ENCODE assay signal across 19 cellular contexts in the genomic region with DNA sequence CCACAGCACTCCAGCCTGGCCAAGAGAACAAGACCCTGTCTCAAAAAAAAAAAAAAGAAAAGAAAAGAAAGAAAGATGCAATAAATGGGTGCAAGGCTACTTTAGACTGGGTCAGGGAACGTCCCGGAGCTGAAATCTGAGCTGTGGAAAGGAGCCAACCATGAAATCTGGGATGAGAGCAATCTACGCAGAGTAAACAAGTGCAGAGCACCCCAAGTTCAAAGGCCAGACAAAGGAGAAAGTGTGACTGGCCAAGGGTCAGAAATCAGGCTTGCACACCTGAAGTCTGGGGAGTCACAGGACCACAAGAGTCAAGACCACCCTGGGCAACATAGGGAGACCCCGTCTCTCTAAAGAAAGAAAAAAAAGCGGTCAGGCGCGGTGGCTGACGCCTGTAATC. TPM values are rescaled to one million over a fixed set of nuclear protein-coding genes. Genes with fewer than 3 reads are reported as not detected.
A peak's percentile ranks its signal among the peaks of the same experiment; 100 is the strongest.
DNase-seq lines count a peak whose midpoint lies in the region; ATAC-seq, FAIRE-seq and TF ChIP-seq lines count a peak whose summit lies in the region.
"Had no signal": no experiment of that assay in that cellular context is flagged by ENCODE, and none has a peak within 500 bp of the region (broad histone marks: within the 10 kb centered on the region; RNA-seq: fewer than 3 reads in every experiment).

No MANE protein-coding gene starts in this region.

- H2BK120ac ChIP-seq in mesenchymal stem cell (ENCODE audit: low read depth, low read length), result no peak overlapping the region

- DNase-seq in activated CD4-positive, alpha-beta T cell treated with anti-CD3 and anti-CD28 coated beads, Interleukin-2, amount 10 ng/mL, durations not matched to agents 24 days and 14 days, result no peak
- no peak for DNase-seq in activated CD4-positive, alpha-beta T cell treated with anti-CD3 and anti-CD28 coated beads for 36 hours
- no peak for DNase-seq in central memory CD8-positive, alpha-beta T cell (ENCODE audit: low spot score in 2 of 2)
- no peak for DNase-seq in mesenchymal stem cell
- peak; percentile 69 for DNase-seq in small intestine
- DNase-seq in Calu3, result no peak
- no peak for DNase-seq in activated CD8-positive, alpha-beta memory T cell treated with anti-CD3 and anti-CD28 coated beads, Interleukin-2, amount 10 ng/mL, durations not matched to agents 7 days and 5 days
- DNase-seq in A172 (ENCODE audit: low spot score), result no peak
- DNase-seq: BE2C; CD4-positive, alpha-beta memory T cell; DMS79; NCI-H1436 treated with DMSO at 0.1 percent for 48 hours; NCI-H2029; NCI-H2171; NCI-H446 treated with DMSO at 0.1 percent for 48 hours had no signal

- no TSS peak for BruUV-seq in Calu3 (replicated peaks; lab: Mats Ljungman, UMichigan)

- H4K91ac ChIP-seq in mesenchymal stem cell (ENCODE audit: low read length), result no peak overlapping the region

- TF ChIP-seq CTCF in Calu3 (IDR thresholded peaks at IDR 0.05; ENCODE audit: unreplicated experiment), result no peak

- no peak overlapping the region for H4K8ac ChIP-seq in mesenchymal stem cell (ENCODE audit: low read length)

- H3K27ac ChIP-seq in mesenchymal stem cell (ENCODE audit: low read length, poor library complexity, severe bottlenecking), result no peak overlapping the region
- H3K27ac ChIP-seq in small intestine (ENCODE audit: low read depth in 1 of 2, low read length in 1 of 2), result no peak overlapping the region
- H3K27ac ChIP-seq: SJSA1 had no signal

- WGBS in mesenchymal stem cell, result 93% methylated on average over 8 of the region's 8 CpGs
- WGBS in small intestine, 3 donors, result 54 to 78% (median 61%) methylated on average over 8 of the region's 8 CpGs

- no peak overlapping the region for H2BK12ac ChIP-seq in mesenchymal stem cell (ENCODE audit: low read length in 2 of 2)

- no peak overlapping the region for H3K4me2 ChIP-seq in mesenchymal stem cell (ENCODE audit: low read length, poor library complexity, severe bottlenecking)

- no peak overlapping the region for H3K9ac ChIP-seq in mesenchymal stem cell (ENCODE audit: low read length)

- peaks cover 22% of the 10 kb centered on the region for H3K79me1 ChIP-seq in mesenchymal stem cell (replicated peaks; ENCODE audit: low read length, poor library complexity, severe bottlenecking)

- peak overlapping the region; percentile 42 for H2AK5ac ChIP-seq in mesenchymal stem cell (ENCODE audit: low read length, severe bottlenecking)

- H3K4ac ChIP-seq in mesenchymal stem cell (ENCODE audit: low read depth in 1 of 2, low read length in 2 of 2), result no peak overlapping the region

- H3K27me3 Mint-ChIP-seq in activated CD4-positive, alpha-beta T cell treated with anti-CD3 and anti-CD28 coated beads, Interleukin-2, amount 10 ng/mL, durations not matched to agents 24 days and 14 days, result no peaks in the 10 kb centered on the region
- H3K27me3 Mint-ChIP-seq in activated CD4-positive, alpha-beta T cell treated with anti-CD3 and anti-CD28 coated beads for 36 hours, result no peaks in the 10 kb centered on the region
- H3K27me3 Mint-ChIP-seq in central memory CD8-positive, alpha-beta T cell, result no peaks in the 10 kb centered on the region
- H3K27me3 Mint-ChIP-seq in Calu3 (ENCODE audit: unreplicated experiment), result no peaks in the 10 kb centered on the region
- no peaks in the 10 kb centered on the region for H3K27me3 Mint-ChIP-seq in activated CD8-positive, alpha-beta memory T cell treated with anti-CD3 and anti-CD28 coated beads, Interleukin-2, amount 10 ng/mL, durations not matched to agents 7 days and 5 days
- H3K27me3 Mint-ChIP-seq: CD4-positive, alpha-beta memory T cell had no signal

- intact Hi-C loops in activated CD4-positive, alpha-beta T cell treated with anti-CD3 and anti-CD28 coated beads, Interleukin-2, amount 10 ng/mL, durations not matched to agents 24 days and 14 days (cut with micrococcal nuclease), result loop anchor here (5.0 kb wide), 2 partner anchors 43 to 103 kb away; partner anchors contain the start of genes FLII and SMCR8
- intact Hi-C loops in activated CD4-positive, alpha-beta T cell treated with anti-CD3 and anti-CD28 coated beads for 36 hours (cut with DNase I, micrococcal nuclease), result loop anchor here in 1 of 2 experiments (5.0 kb wide), 1 partner anchor 38 kb away; no protein-coding TSS in a partner anchor
- intact Hi-C loops in Calu3 (cut with micrococcal nuclease; ENCODE audit: unreplicated experiment), result no loop called here

- CTCF ChIA-PET in activated CD4-positive, alpha-beta T cell treated with anti-CD3 and anti-CD28 coated beads for 36 hours (lab: Charles Lee), result no interaction called here
- CTCF ChIA-PET in Calu3 (lab: Charles Lee), result no interaction called here
- CTCF ChIA-PET in activated CD8-positive, alpha-beta memory T cell treated with anti-CD3 and anti-CD28 coated beads, Interleukin-2, amount 10 ng/mL, durations not matched to agents 7 days and 5 days (lab: Charles Lee), result interaction anchor here (1.5 kb wide), 1 partner anchor 12 kb away, joined by 4 read pairs; no protein-coding TSS in a partner anchor

- H3K4me1 Mint-ChIP-seq in activated CD4-positive, alpha-beta T cell treated with anti-CD3 and anti-CD28 coated beads, Interleukin-2, amount 10 ng/mL, durations not matched to agents 24 days and 14 days, result peaks cover 15% of the 10 kb centered on the region
- peaks cover 12% of the 10 kb centered on the region for H3K4me1 Mint-ChIP-seq in activated CD4-positive, alpha-beta T cell treated with anti-CD3 and anti-CD28 coated beads for 36 hours
- H3K4me1 Mint-ChIP-seq in central memory CD8-positive, alpha-beta T cell, result peaks cover 18% of the 10 kb centered on the region
- peaks cover 8% of the 10 kb centered on the region for H3K4me1 Mint-ChIP-seq in Calu3 (ENCODE audit: low read depth, unreplicated experiment)
- peaks cover 23% of the 10 kb centered on the region for H3K4me1 Mint-ChIP-seq in activated CD8-positive, alpha-beta memory T cell treated with anti-CD3 and anti-CD28 coated beads, Interleukin-2, amount 10 ng/mL, durations not matched to agents 7 days and 5 days

- no peak overlapping the region for H2BK15ac ChIP-seq in mesenchymal stem cell (ENCODE audit: low read depth, poor library complexity, severe bottlenecking)

- H3K14ac ChIP-seq in mesenchymal stem cell (ENCODE audit: low read length in 2 of 2), result no peak overlapping the region

- H3K23ac ChIP-seq in mesenchymal stem cell (ENCODE audit: low read length in 2 of 2), result no peak overlapping the region

- H3K27me3 ChIP-seq in mesenchymal stem cell (ENCODE audit: control insufficient read depth in 1 of 2, insufficient read depth in 1 of 2, low read length in 2 of 2) (no peaks in the 10 kb centered on the region), small intestine (ENCODE audit: control insufficient read depth in 2 of 2, insufficient read depth in 2 of 2, low read length in 2 of 2) (no peaks in the 10 kb centered on the region)
- H3K27me3 ChIP-seq: BE2C, SJSA1 had no signal

- no peaks in the 10 kb centered on the region for H3K9me3 Mint-ChIP-seq in activated CD4-positive, alpha-beta T cell treated with anti-CD3 and anti-CD28 coated beads, Interleukin-2, amount 10 ng/mL, durations not matched to agents 24 days and 14 days
- H3K9me3 Mint-ChIP-seq in activated CD4-positive, alpha-beta T cell treated with anti-CD3 and anti-CD28 coated beads for 36 hours (ENCODE audit: low read depth), result no peaks in the 10 kb centered on the region
- no peaks in the 10 kb centered on the region for H3K9me3 Mint-ChIP-seq in central memory CD8-positive, alpha-beta T cell
- no peaks in the 10 kb centered on the region for H3K9me3 Mint-ChIP-seq in Calu3 (ENCODE audit: low read depth, unreplicated experiment)
- H3K9me3 Mint-ChIP-seq in activated CD8-positive, alpha-beta memory T cell treated with anti-CD3 and anti-CD28 coated beads, Interleukin-2, amount 10 ng/mL, durations not matched to agents 7 days and 5 days (ENCODE audit: low read depth), result no peaks in the 10 kb centered on the region
- H3K9me3 Mint-ChIP-seq: CD4-positive, alpha-beta memory T cell had no signal

- FAIRE-seq in small intestine (lab: Jason Lieb, UNC), result no peak
- FAIRE-seq: A204.1, H1 had no signal

- no peak overlapping the region for H3K4me3 ChIP-seq in mesenchymal stem cell (ENCODE audit: insufficient read depth in 1 of 2, low read depth in 1 of 2, low read length in 2 of 2)
- no peak overlapping the region for H3K4me3 ChIP-seq in small intestine (ENCODE audit: low read depth in 1 of 2, low read length in 2 of 2)
- H3K4me3 ChIP-seq: SJSA1 had no signal

- H3K9me3 ChIP-seq in mesenchymal stem cell (ENCODE audit: control insufficient read depth, low read length), result no peaks in the 10 kb centered on the region
- H3K9me3 ChIP-seq in small intestine (ENCODE audit: control insufficient read depth, low read depth), result no peaks in the 10 kb centered on the region
- H3K9me3 ChIP-seq: BE2C, SJSA1 had no signal

- H2AFZ ChIP-seq in mesenchymal stem cell (ENCODE audit: low read depth, low read length), result no peak overlapping the region

- ATAC-seq in activated CD4-positive, alpha-beta T cell treated with anti-CD3 and anti-CD28 coated beads for 36 hours, result no peak
- no peak for ATAC-seq in central memory CD8-positive, alpha-beta T cell (replicated peaks; ENCODE audit: extremely low read depth, poor library complexity, severe bottlenecking)
- no peak for ATAC-seq in activated CD8-positive, alpha-beta memory T cell treated with anti-CD3 and anti-CD28 coated beads, Interleukin-2, amount 10 ng/mL, durations not matched to agents 7 days and 5 days
- ATAC-seq: Panc1 had no signal

- H3K27ac Mint-ChIP-seq in activated CD4-positive, alpha-beta T cell treated with anti-CD3 and anti-CD28 coated beads, Interleukin-2, amount 10 ng/mL, durations not matched to agents 24 days and 14 days, result peak overlapping the region; percentile 45
- no peak overlapping the region for H3K27ac Mint-ChIP-seq in activated CD4-positive, alpha-beta T cell treated with anti-CD3 and anti-CD28 coated beads for 36 hours
- H3K27ac Mint-ChIP-seq in central memory CD8-positive, alpha-beta T cell (ENCODE audit: low read depth), result peak overlapping the region; percentile 68
- H3K27ac Mint-ChIP-seq in Calu3 (ENCODE audit: unreplicated experiment), result no peak overlapping the region
- no peak overlapping the region for H3K27ac Mint-ChIP-seq in activated CD8-positive, alpha-beta memory T cell treated with anti-CD3 and anti-CD28 coated beads, Interleukin-2, amount 10 ng/mL, durations not matched to agents 7 days and 5 days

- H3K36me3 Mint-ChIP-seq in activated CD4-positive, alpha-beta T cell treated with anti-CD3 and anti-CD28 coated beads, Interleukin-2, amount 10 ng/mL, durations not matched to agents 24 days and 14 days (ENCODE audit: low read depth), result peaks cover 16% of the 10 kb centered on the region
- peaks cover 22% of the 10 kb centered on the region for H3K36me3 Mint-ChIP-seq in activated CD4-positive, alpha-beta T cell treated with anti-CD3 and anti-CD28 coated beads for 36 hours (ENCODE audit: low read depth)
- H3K36me3 Mint-ChIP-seq in central memory CD8-positive, alpha-beta T cell (ENCODE audit: insufficient read depth), result peaks cover 21% of the 10 kb centered on the region
- peaks cover 36% of the 10 kb centered on the region for H3K36me3 Mint-ChIP-seq in Calu3 (ENCODE audit: insufficient read depth, unreplicated experiment)
- peaks cover 15% of the 10 kb centered on the region for H3K36me3 Mint-ChIP-seq in activated CD8-positive, alpha-beta memory T cell treated with anti-CD3 and anti-CD28 coated beads, Interleukin-2, amount 10 ng/mL, durations not matched to agents 7 days and 5 days

- H3K4me1 ChIP-seq in mesenchymal stem cell (ENCODE audit: control insufficient read depth, insufficient read depth, low read depth, low read length), result peaks cover 29% of the 10 kb centered on the region
- peaks cover 4 to 5% of the 10 kb centered on the region in 2 donors for H3K4me1 ChIP-seq in small intestine (ENCODE audit: control insufficient read depth in 2 of 2, insufficient read depth in 1 of 2, low read depth in 1 of 2, low read length in 1 of 2)
- H3K4me1 ChIP-seq: BE2C had no signal

- peak overlapping the region; percentile 3 for H3K4me3 Mint-ChIP-seq in activated CD4-positive, alpha-beta T cell treated with anti-CD3 and anti-CD28 coated beads, Interleukin-2, amount 10 ng/mL, durations not matched to agents 24 days and 14 days
- H3K4me3 Mint-ChIP-seq in activated CD4-positive, alpha-beta T cell treated with anti-CD3 and anti-CD28 coated beads for 36 hours, result no peak overlapping the region
- no peak overlapping the region for H3K4me3 Mint-ChIP-seq in central memory CD8-positive, alpha-beta T cell
- no peak overlapping the region for H3K4me3 Mint-ChIP-seq in Calu3 (ENCODE audit: low read depth, unreplicated experiment)
- no peak overlapping the region for H3K4me3 Mint-ChIP-seq in activated CD8-positive, alpha-beta memory T cell treated with anti-CD3 and anti-CD28 coated beads, Interleukin-2, amount 10 ng/mL, durations not matched to agents 7 days and 5 days

- no peak overlapping the region for H2BK5ac ChIP-seq in mesenchymal stem cell (ENCODE audit: low read depth, low read length, poor library complexity, severe bottlenecking)

- POLR2A ChIA-PET in activated CD4-positive, alpha-beta T cell treated with anti-CD3 and anti-CD28 coated beads for 36 hours (lab: Charles Lee), result interaction anchor here (0.6 kb wide), 1 partner anchor 40 kb away, joined by 5 read pairs; no protein-coding TSS in a partner anchor

- peaks cover 0 to 6% of the 10 kb centered on the region in 2 experiments for H3K36me3 ChIP-seq in mesenchymal stem cell (ENCODE audit: control insufficient read depth in 1 of 2, insufficient read depth in 2 of 2, low read depth in 1 of 2, low read length in 2 of 2)
- H3K36me3 ChIP-seq in small intestine (ENCODE audit: control insufficient read depth in 2 of 2, insufficient read depth in 2 of 2, low read length in 2 of 2), result no peaks in the 10 kb centered on the region
- H3K36me3 ChIP-seq: BE2C, SJSA1 had no signal

- no peak overlapping the region for H3K18ac ChIP-seq in mesenchymal stem cell (ENCODE audit: low read depth in 1 of 2, low read length in 2 of 2)

RNA-seq across cellular contexts. Expression of gene SHMT1, which starts 2.8 kb away (rescaled TPM):
- 58.3 and 62.1 TPM in 2 replicates for total RNA-seq in activated CD4-positive, alpha-beta T cell treated with anti-CD3 and anti-CD28 coated beads, Interleukin-2, amount 10 ng/mL, durations not matched to agents 24 days and 14 days
- 10 to 100 TPM; 58.7 to 61.0 TPM for total RNA-seq in activated CD4-positive, alpha-beta T cell treated with anti-CD3 and anti-CD28 coated beads for 36 hours
- polyA plus RNA-seq in mesenchymal stem cell (2013, experiment 1 of 2), result 5.4 TPM
- 5.5 TPM for polyA plus RNA-seq in mesenchymal stem cell (2013, experiment 2 of 2)
- polyA plus RNA-seq in small intestine, result 100 to 1,000 TPM in 1 of 3 donors, 10 to 100 TPM in 2; 62.1 to 202 (median 88.6) TPM
- 52.3 and 55.7 TPM in 2 replicates for total RNA-seq in Calu3 (2022)
- 10 to 100 TPM; 60.3 to 66.5 TPM for total RNA-seq in activated CD8-positive, alpha-beta memory T cell treated with anti-CD3 and anti-CD28 coated beads, Interleukin-2, amount 10 ng/mL, durations not matched to agents 7 days and 5 days
- 34.1 and 39.3 TPM in 2 replicates for total RNA-seq in A172 (2014; rRNA removed; shearing (Covaris generic))

RNA-seq across cellular contexts. Expression of gene EVPLL, which starts 17.1 kb away (rescaled TPM):
- total RNA-seq in activated CD4-positive, alpha-beta T cell treated with anti-CD3 and anti-CD28 coated beads, Interleukin-2, amount 10 ng/mL, durations not matched to agents 24 days and 14 days, result not detected in 2 replicates
- under 1 TPM in 1 of 2 experiments, not detected in 1; 0.37 TPM for total RNA-seq in activated CD4-positive, alpha-beta T cell treated with anti-CD3 and anti-CD28 coated beads for 36 hours
- polyA plus RNA-seq in mesenchymal stem cell (2013, experiment 1 of 2), result not detected
- polyA plus RNA-seq in mesenchymal stem cell (2013, experiment 2 of 2), result not detected
- under 1 TPM in 2 of 3 donors, not detected in 1; 0.54 to 0.67 TPM for polyA plus RNA-seq in small intestine
- 1.4 and 2.4 TPM in 2 replicates for total RNA-seq in Calu3 (2022)
- total RNA-seq in activated CD8-positive, alpha-beta memory T cell treated with anti-CD3 and anti-CD28 coated beads, Interleukin-2, amount 10 ng/mL, durations not matched to agents 7 days and 5 days, result not detected
- total RNA-seq in A172 (2014; rRNA removed; shearing (Covaris generic)), result not detected in 2 replicates
- total RNA-seq: CD4-positive, alpha-beta memory T cell; H1; SJSA1 had no signal
- polyA plus RNA-seq: CD4-positive, alpha-beta memory T cell had no signal

RNA-seq across cellular contexts. Expression of gene SMCR8, which starts 45.4 kb away (rescaled TPM):
- 17.3 and 17.7 TPM in 2 replicates for total RNA-seq in activated CD4-positive, alpha-beta T cell treated with anti-CD3 and anti-CD28 coated beads, Interleukin-2, amount 10 ng/mL, durations not matched to agents 24 days and 14 days
- total RNA-seq in activated CD4-positive, alpha-beta T cell treated with anti-CD3 and anti-CD28 coated beads for 36 hours, result 10 to 100 TPM; 13.2 to 14.5 TPM
- 10.0 TPM for polyA plus RNA-seq in mesenchymal stem cell (2013, experiment 1 of 2)
- 9.7 TPM for polyA plus RNA-seq in mesenchymal stem cell (2013, experiment 2 of 2)
- 1 to 10 TPM; 3.4 to 9.1 (median 4.1) TPM for polyA plus RNA-seq in small intestine
- 20.4 and 24.5 TPM in 2 replicates for total RNA-seq in Calu3 (2022)
- 10 to 100 TPM; 27.5 to 31.3 TPM for total RNA-seq in activated CD8-positive, alpha-beta memory T cell treated with anti-CD3 and anti-CD28 coated beads, Interleukin-2, amount 10 ng/mL, durations not matched to agents 7 days and 5 days
- 10.4 and 11.9 TPM in 2 replicates for total RNA-seq in A172 (2014; rRNA removed; shearing (Covaris generic))

RNA-seq across cellular contexts. Expression of gene TOP3A, which starts 45.7 kb away (rescaled TPM):
- 75.4 and 88.2 TPM in 2 replicates for total RNA-seq in activated CD4-positive, alpha-beta T cell treated with anti-CD3 and anti-CD28 coated beads, Interleukin-2, amount 10 ng/mL, durations not matched to agents 24 days and 14 days
- total RNA-seq in activated CD4-positive, alpha-beta T cell treated with anti-CD3 and anti-CD28 coated beads for 36 hours, result 10 to 100 TPM; 44.1 to 57.9 TPM
- 12.8 TPM for polyA plus RNA-seq in mesenchymal stem cell (2013, experiment 1 of 2)
- 12.5 TPM for polyA plus RNA-seq in mesenchymal stem cell (2013, experiment 2 of 2)
- 10 to 100 TPM in 2 of 3 donors, 1 to 10 TPM in 1; 8.1 to 17.0 (median 14.1) TPM for polyA plus RNA-seq in small intestine
- total RNA-seq in Calu3 (2022), result 39.7 and 40.2 TPM in 2 replicates
- total RNA-seq in activated CD8-positive, alpha-beta memory T cell treated with anti-CD3 and anti-CD28 coated beads, Interleukin-2, amount 10 ng/mL, durations not matched to agents 7 days and 5 days, result 10 to 100 TPM; 75.9 to 78.4 TPM
- 39.2 and 52.7 TPM in 2 replicates for total RNA-seq in A172 (2014; rRNA removed; shearing (Covaris generic))

Comparison
In these comparisons a context has a peak if more than half of its experiments do, and no peak if none do; other contexts are left out.
1. H3K27ac Mint-ChIP-seq: peak in activated CD4-positive, alpha-beta T cell treated with anti-CD3 and anti-CD28 coated beads, Interleukin-2, amount 10 ng/mL, durations not matched to agents 24 days and 14 days (single experiment) and central memory CD8-positive, alpha-beta T cell (single experiment); none in activated CD4-positive, alpha-beta T cell treated with anti-CD3 and anti-CD28 coated beads for 36 hours (single experiment), Calu3 (single experiment) and activated CD8-positive, alpha-beta memory T cell treated with anti-CD3 and anti-CD28 coated beads, Interleukin-2, amount 10 ng/mL, durations not matched to agents 7 days and 5 days (single experiment).